5 cellular contexts compared by ENCODE assay signal in genomic region chr15:76313175-76313567, GRCh38. TPM values are rescaled to one million over a fixed set of nuclear protein-coding genes. Genes with fewer than 3 reads are reported as not detected.
"Had no signal": no experiment of that assay in that cellular context is flagged by ENCODE, and none has a peak within 500 bp of the region (broad histone marks: within the 10 kb centered on the region; RNA-seq: fewer than 3 reads in every experiment).

No MANE protein-coding gene starts in this region.

RNA-seq across cellular contexts. Expression of gene ISL2, which starts 23.4 kb away (rescaled TPM):
- total RNA-seq: activated naive CD4-positive, alpha-beta T cell treated with anti-CD3 and anti-CD28 coated beads, Interleukin-2, amount 50 U/mL, for 72 hours; chondrocyte; posterior vena cava; right cardiac atrium; upper lobe of right lung had no signal
